ENCODE assay signal across 10 cellular contexts in genomic region chr1:9849691-9850441, GRCh38. TPM values are rescaled to one million over a fixed set of nuclear protein-coding genes. Genes with fewer than 3 reads are reported as not detected.
DNase-seq lines count a peak whose midpoint lies in the region; ATAC-seq and TF ChIP-seq lines count a peak whose summit lies in the region.
"Had no signal": no experiment of that assay in that cellular context is flagged by ENCODE, and none has a peak within 500 bp of the region (broad histone marks: within the 10 kb centered on the region; RNA-seq: fewer than 3 reads in every experiment).

No MANE protein-coding gene starts in this region.

- no peaks in the 10 kb centered on the region for H4K20me1 ChIP-seq in OCI-LY1 (ENCODE audit: insufficient read depth, low read length)

- peaks cover 3% of the 10 kb centered on the region for H3K9me3 Mint-ChIP-seq in endodermal cell
- H3K9me3 Mint-ChIP-seq: type B pancreatic cell had no signal

- H3K4me1 ChIP-seq in OCI-LY1 (ENCODE audit: insufficient read depth, low read length, severe bottlenecking) (peaks cover 73% of the 10 kb centered on the region), endodermal cell (ENCODE audit: control insufficient read depth, insufficient read depth, low read length) (peaks cover 12% of the 10 kb centered on the region)

- TF ChIP-seq CTCF in OCI-LY1 (IDR thresholded peaks at IDR 0.05; ENCODE audit: low read length) (no peak), endodermal cell (conservative IDR thresholded peaks at IDR 0.05) (no peak)

- peak overlapping the region; percentile 70 for H3K4me3 ChIP-seq in OCI-LY1 (ENCODE audit: low read depth, low read length, poor library complexity, severe bottlenecking)
- no peak overlapping the region for H3K4me3 ChIP-seq in endodermal cell (ENCODE audit: low read length)

- 91% methylated on average over 8 to 19 of the region's 20 CpGs for WGBS in endodermal cell (ENCODE audit: insufficient coverage in 1 of 2, insufficient read length in 1 of 2), 2 experiments

- no peak overlapping the region for H2AFZ ChIP-seq in OCI-LY1 (ENCODE audit: low read length)

- no peaks in the 10 kb centered on the region for H3K27me3 Mint-ChIP-seq in endodermal cell (ENCODE audit: insufficient read depth)
- H3K27me3 Mint-ChIP-seq: type B pancreatic cell had no signal

- H3K36me3 Mint-ChIP-seq in endodermal cell (ENCODE audit: low read depth), result peaks cover 12% of the 10 kb centered on the region

- H3K36me3 ChIP-seq in OCI-LY1 (ENCODE audit: insufficient read depth, low read length) (peaks cover 34% of the 10 kb centered on the region), endodermal cell (ENCODE audit: control insufficient read depth, insufficient read depth, low read length) (peaks cover 8% of the 10 kb centered on the region)

- DNase-seq in CMK (ENCODE audit: low read depth), result peak; percentile 45
- peak; percentile 62 for DNase-seq in endodermal cell
- DNase-seq in AML-193 (lab: John Stamatoyannopoulos, UW), result no peak
- DNase-seq in SK-N-DZ (ENCODE audit: low spot score), result no peak
- DNase-seq: NCI-H526 treated with DMSO at 0.1 percent for 48 hours had no signal

- peaks cover 14% of the 10 kb centered on the region for H3K79me2 ChIP-seq in OCI-LY1 (ENCODE audit: insufficient read depth, low read length)

- H3K4me2 ChIP-seq in OCI-LY1 (ENCODE audit: low read length), result peak overlapping the region; percentile 81

- H3K4me3 Mint-ChIP-seq in endodermal cell, result no peak overlapping the region
- H3K4me3 Mint-ChIP-seq: type B pancreatic cell had no signal

- H3K4me1 Mint-ChIP-seq in endodermal cell, result peaks cover 23% of the 10 kb centered on the region

- H3F3A ChIP-seq in OCI-LY1 (ENCODE audit: insufficient read depth, low read length), result peaks cover 15% of the 10 kb centered on the region

- no peak overlapping the region for H3K27ac Mint-ChIP-seq in endodermal cell
- H3K27ac Mint-ChIP-seq: type B pancreatic cell had no signal

- H3K9me2 ChIP-seq in OCI-LY1 (ENCODE audit: low read depth, low read length), result no peaks in the 10 kb centered on the region

- H3K27me3 ChIP-seq in OCI-LY1 (ENCODE audit: insufficient read depth, low read length) (no peaks in the 10 kb centered on the region), endodermal cell (ENCODE audit: control insufficient read depth, insufficient read depth, low read length, poor library complexity, severe bottlenecking) (no peaks in the 10 kb centered on the region)

- ATAC-seq in GM19023 (IDR thresholded peaks at IDR 0.05; ENCODE audit: unreplicated experiment), result peak; percentile 56
- ATAC-seq in GM21717 (IDR thresholded peaks at IDR 0.05; ENCODE audit: unreplicated experiment), result no peak
- ATAC-seq in esophagus mucosa, result no peak

- H3K9ac ChIP-seq in OCI-LY1 (ENCODE audit: low read length), result peak overlapping the region; percentile 94
- no peak overlapping the region for H3K9ac ChIP-seq in endodermal cell (ENCODE audit: extremely low read depth, low read length, poor library complexity, severe bottlenecking)

- H3K9me3 ChIP-seq in OCI-LY1 (ENCODE audit: low read length) (peaks cover 13% of the 10 kb centered on the region), endodermal cell (ENCODE audit: control insufficient read depth, low read length) (peaks cover 13% of the 10 kb centered on the region)

- H3K27ac ChIP-seq in OCI-LY1 (ENCODE audit: low read depth, low read length, poor library complexity, severe bottlenecking) (peak overlapping the region; percentile 100), endodermal cell (ENCODE audit: low read depth, low read length) (no peak overlapping the region)

RNA-seq across cellular contexts. Expression of gene CLSTN1, which starts 26.1 kb away (rescaled TPM):
- total RNA-seq in endodermal cell (100 to 1,000 TPM in 1 of 2 donors, 10 to 100 TPM in 1; 96.6 to 116 TPM), esophagus mucosa (121 TPM)
- 119 TPM for polyA plus RNA-seq in endodermal cell (2013, experiment 1 of 2)
- 110 TPM for polyA plus RNA-seq in endodermal cell (2013, experiment 2 of 2)
- polyA plus RNA-seq in SK-N-DZ (2014; cell fraction: cytosol; rRNA removed), result 31.0 and 37.5 TPM in 2 replicates
- 17.5 and 26.6 TPM in 2 replicates for polyA plus RNA-seq in SK-N-DZ (2014; cell fraction: nucleus; rRNA removed)

Comparison
In these comparisons a context has a peak if more than half of its experiments do, and no peak if none do; other contexts are left out.
1. DNase-seq: peak in CMK (single experiment) and endodermal cell (single experiment); none in AML-193 (0 of 2) and SK-N-DZ (single experiment).